ENCODE assay signal across 1 cellular context in genomic region chr9:127753148-127753547, GRCh38.
TF ChIP-seq lines count a peak whose summit lies in the region.

No MANE protein-coding gene starts in this region.

TF ChIP-seq in K562, 482 proteins besides CTCF, POLR2A, EP300 and RAD21:
- TF ChIP-seq IRF1 (CRISPR knock-in tag; IDR thresholded peaks at IDR 0.05; ENCODE audit: borderline replicate concordance) (no peak), ZNF174 (CRISPR knock-in tag; IDR thresholded peaks at IDR 0.05) (no peak), ILF3 (IDR thresholded peaks at IDR 0.05; ENCODE audit: borderline replicate concordance) (no peak), PRPF4 (IDR thresholded peaks at IDR 0.05; ENCODE audit: insufficient read depth, low read depth, low read length, poor library complexity, severe bottlenecking) (no peak), EGR1 (conservative IDR thresholded peaks at IDR 0.05) (peak; percentile 36; the same call in 1 of the 2 replicates), CBFA2T3 (IDR thresholded peaks at IDR 0.05) (peak; percentile 18; the same call in 1 of the 2 replicates)
